1 cellular context compared by ENCODE assay signal in the genomic region with DNA sequence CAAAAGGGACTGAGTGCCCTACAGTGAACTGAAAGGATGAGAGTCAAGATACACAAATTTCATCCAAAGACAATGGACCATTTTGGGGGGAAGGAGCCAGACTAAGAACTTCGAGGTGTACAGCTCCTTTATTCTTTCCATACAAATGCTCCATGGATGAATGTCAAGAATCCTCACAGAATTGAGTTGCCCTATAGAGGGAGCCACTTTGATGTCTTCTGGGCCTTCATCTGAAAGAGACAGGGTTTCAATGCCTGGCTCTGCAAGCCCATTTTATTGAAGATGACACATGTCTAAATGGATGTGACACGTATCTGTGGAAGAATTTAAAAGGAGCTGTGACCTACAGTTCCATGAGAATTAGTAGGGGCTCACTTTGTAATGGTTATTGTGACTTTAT.
TF ChIP-seq lines count a peak whose summit lies in the region.

No MANE protein-coding gene starts in this region.

TF ChIP-seq in H1, 55 proteins besides CTCF, POLR2A, EP300 and RAD21:
- TF ChIP-seq BCL11A (IDR thresholded peaks at IDR 0.05; ENCODE audit: low read depth in 2 of 2, low read length in 2 of 2): no peak
- TF ChIP-seq, protein P1, sequence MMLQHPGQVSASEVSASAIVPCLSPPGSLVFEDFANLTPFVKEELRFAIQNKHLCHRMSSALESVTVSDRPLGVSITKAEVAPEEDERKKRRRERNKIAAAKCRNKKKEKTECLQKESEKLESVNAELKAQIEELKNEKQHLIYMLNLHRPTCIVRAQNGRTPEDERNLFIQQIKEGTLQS (IDR thresholded peaks at IDR 0.05; ENCODE audit: insufficient read depth, low read depth, low read length): no peak
- TF ChIP-seq PHF8 (conservative IDR thresholded peaks at IDR 0.05; ENCODE audit: low read depth, low read length): no peak
- no peak for TF ChIP-seq FOSL1 (IDR thresholded peaks at IDR 0.05; ENCODE audit: insufficient read depth, low read depth, low read length)
- TF ChIP-seq KDM4A (IDR thresholded peaks at IDR 0.05; ENCODE audit: low read depth, low read length, severe bottlenecking): no peak
- TF ChIP-seq TEAD4 (IDR thresholded peaks at IDR 0.05; ENCODE audit: low read depth, low read length): no peak
